Comparison of ENCODE assay signal across 12 cellular contexts in genomic region chr17:79936661-79937434, GRCh38.
DNase-seq lines count a peak whose midpoint lies in the region; ATAC-seq and TF ChIP-seq lines count a peak whose summit lies in the region.
"Had no signal": no experiment of that assay in that cellular context is flagged by ENCODE, and none has a peak within 500 bp of the region (broad histone marks: within the 10 kb centered on the region; RNA-seq: fewer than 3 reads in every experiment).

No MANE protein-coding gene starts in this region.

- H3K9me3 ChIP-seq in A673 (ENCODE audit: low read depth, low read length, poor library complexity, severe bottlenecking), result no peaks in the 10 kb centered on the region
- H3K9me3 ChIP-seq in CD4-positive, alpha-beta memory T cell (ENCODE audit: control insufficient read depth in 1 of 2, low read length in 2 of 2), result no peaks in the 10 kb centered on the region
- H3K9me3 ChIP-seq in body of pancreas, result no peaks in the 10 kb centered on the region
- H3K9me3 ChIP-seq: gastroesophageal sphincter had no signal

- no peak for ATAC-seq in body of pancreas
- ATAC-seq: gastroesophageal sphincter had no signal

- POLR2A ChIA-PET in A673 (lab: Charles Lee; ENCODE audit: low non-redundant PET), result interaction anchor here (0.6 kb wide), 1 partner anchor 98 kb away, joined by 6 read pairs; the partner anchor contains the start of gene CBX4
- POLR2A ChIA-PET in CD4-positive, alpha-beta memory T cell (lab: Charles Lee; ENCODE audit: partially characterized antibody), result no interaction called here

- H3K27me3 ChIP-seq in A673 (replicated peaks; ENCODE audit: insufficient read depth, low read depth, low read length, poor library complexity), result no peaks in the 10 kb centered on the region
- no peaks in the 10 kb centered on the region for H3K27me3 ChIP-seq in CD4-positive, alpha-beta memory T cell (ENCODE audit: insufficient read depth, low read length)
- H3K27me3 ChIP-seq in body of pancreas, result no peaks in the 10 kb centered on the region

- H3K27ac ChIP-seq in A673 (ENCODE audit: low read depth, low read length, poor library complexity, severe bottlenecking) (peak overlapping the region; percentile 40), body of pancreas (no peak overlapping the region)
- H3K27ac ChIP-seq in CD4-positive, alpha-beta memory T cell (ENCODE audit: low read depth, low read length), result no peak overlapping the region
- H3K27ac ChIP-seq: gastroesophageal sphincter, VCaP had no signal

- H3K9me3 Mint-ChIP-seq in CD4-positive, alpha-beta memory T cell, result no peaks in the 10 kb centered on the region
- no peaks in the 10 kb centered on the region for H3K9me3 Mint-ChIP-seq in activated T-helper 2 cell treated with anti-CD3 and anti-CD28 coated beads, Interferon-gamma antibody, Interleukin-2, Interleukin-4, amounts not matched to agents 10 μg/mL and 5 μg/mL and 100 μg/mL, durations not matched to agents 14 hours and 24 hours and 36 hours

- 68 to 83% methylated on average over 5 to 14 of the region's 17 CpGs for whole genome bisulfite sequencing in body of pancreas, 2 donors

- H3K4me3 Mint-ChIP-seq in CD4-positive, alpha-beta memory T cell, result peak overlapping the region in 5 of 8 donors; percentile 15 to 77 (median 32)
- no peak overlapping the region for H3K4me3 Mint-ChIP-seq in activated T-helper 2 cell treated with anti-CD3 and anti-CD28 coated beads, Interferon-gamma antibody, Interleukin-2, Interleukin-4, amounts not matched to agents 10 μg/mL and 5 μg/mL and 100 μg/mL, durations not matched to agents 14 hours and 24 hours and 36 hours (ENCODE audit: low read depth)

- CTCF ChIA-PET in A673 (lab: Charles Lee), result no interaction called here
- CTCF ChIA-PET in CD4-positive, alpha-beta memory T cell (lab: Charles Lee; ENCODE audit: partially characterized antibody), result no interaction called here

- no TSS peak for BruUV-seq in A673 (replicated peaks; lab: Mats Ljungman, UMichigan)

- H3K4me1 Mint-ChIP-seq in CD4-positive, alpha-beta memory T cell, result peaks cover 0 to 46% (median 10%) of the 10 kb centered on the region in 4 donors
- no peaks in the 10 kb centered on the region for H3K4me1 Mint-ChIP-seq in activated T-helper 2 cell treated with anti-CD3 and anti-CD28 coated beads, Interferon-gamma antibody, Interleukin-2, Interleukin-4, amounts not matched to agents 10 μg/mL and 5 μg/mL and 100 μg/mL, durations not matched to agents 14 hours and 24 hours and 36 hours (ENCODE audit: low read depth)

- intact Hi-C loops in A673 (cut with micrococcal nuclease; ENCODE audit: unreplicated experiment), result no loop called here
- intact Hi-C loops in CD4-positive, alpha-beta memory T cell (cut with micrococcal nuclease), result no loop called here
- intact Hi-C loops in activated T-helper 2 cell treated with anti-CD3 and anti-CD28 coated beads, Interferon-gamma antibody, Interleukin-2, Interleukin-4, amounts not matched to agents 10 μg/mL and 5 μg/mL and 100 μg/mL, durations not matched to agents 14 hours and 24 hours and 36 hours (cut with micrococcal nuclease), result no loop called here
- intact Hi-C loops in body of pancreas (cut with DNase I), result no loop called here

- DNase-seq in A673 (ENCODE audit: low spot score) (peak; percentile 75), NCI-H69 (lab: John Stamatoyannopoulos, UW) (peak; percentile 50), foreskin melanocyte (peak; percentile 59), HuH-7 (ENCODE audit: low spot score) (no peak), mesenteric fat pad (ENCODE audit: low spot score) (no peak), body of pancreas (no peak)
- no peak for DNase-seq in CD4-positive, alpha-beta memory T cell
- no peak for DNase-seq in activated T-helper 2 cell treated with anti-CD3 and anti-CD28 coated beads, Interferon-gamma antibody, Interleukin-2, Interleukin-4, amounts not matched to agents 10 μg/mL and 5 μg/mL and 100 μg/mL, durations not matched to agents 14 hours and 24 hours and 36 hours (ENCODE audit: low spot score)
- DNase-seq: CD4-positive, CD25-positive, alpha-beta regulatory T cell; NCI-H446 treated with DMSO at 0.1 percent for 48 hours had no signal

- TF ChIP-seq CTCF in A673 (conservative IDR thresholded peaks at IDR 0.05; ENCODE audit: low read depth, low read length), result no peak
- no peak for TF ChIP-seq CTCF in body of pancreas (IDR thresholded peaks at IDR 0.05)

- no peak overlapping the region for H3K4me3 ChIP-seq in A673 (ENCODE audit: low read depth, low read length, poor library complexity, severe bottlenecking)
- H3K4me3 ChIP-seq in CD4-positive, alpha-beta memory T cell (ENCODE audit: low read length in 2 of 2), result no peak overlapping the region
- no peak overlapping the region for H3K4me3 ChIP-seq in body of pancreas
- H3K4me3 ChIP-seq: gastroesophageal sphincter had no signal

- no peaks in the 10 kb centered on the region for H3K36me3 ChIP-seq in A673 (ENCODE audit: insufficient read depth, low read length, poor library complexity, severe bottlenecking)
- no peaks in the 10 kb centered on the region for H3K36me3 ChIP-seq in CD4-positive, alpha-beta memory T cell (ENCODE audit: insufficient read depth, low read length)
- peaks cover 0 to 7% of the 10 kb centered on the region in 2 donors for H3K36me3 ChIP-seq in body of pancreas (replicated peaks in 1 of 2; ENCODE audit: insufficient read depth in 1 of 2, low read depth in 2 of 2)

- H3K27ac Mint-ChIP-seq in CD4-positive, alpha-beta memory T cell, result peak overlapping the region in 2 of 7 donors; percentile 30 to 83
- no peak overlapping the region for H3K27ac Mint-ChIP-seq in activated T-helper 2 cell treated with anti-CD3 and anti-CD28 coated beads, Interferon-gamma antibody, Interleukin-2, Interleukin-4, amounts not matched to agents 10 μg/mL and 5 μg/mL and 100 μg/mL, durations not matched to agents 14 hours and 24 hours and 36 hours

- TF ChIP-seq POLR2A in body of pancreas (IDR thresholded peaks at IDR 0.05), result no peak

- H3K27me3 Mint-ChIP-seq in CD4-positive, alpha-beta memory T cell, result peaks cover 7 to 15% of the 10 kb centered on the region in 2 donors
- H3K27me3 Mint-ChIP-seq in activated T-helper 2 cell treated with anti-CD3 and anti-CD28 coated beads, Interferon-gamma antibody, Interleukin-2, Interleukin-4, amounts not matched to agents 10 μg/mL and 5 μg/mL and 100 μg/mL, durations not matched to agents 14 hours and 24 hours and 36 hours (ENCODE audit: low read depth), result peaks cover 30% of the 10 kb centered on the region

- no peaks in the 10 kb centered on the region for H3K36me3 Mint-ChIP-seq in CD4-positive, alpha-beta memory T cell
- no peaks in the 10 kb centered on the region for H3K36me3 Mint-ChIP-seq in activated T-helper 2 cell treated with anti-CD3 and anti-CD28 coated beads, Interferon-gamma antibody, Interleukin-2, Interleukin-4, amounts not matched to agents 10 μg/mL and 5 μg/mL and 100 μg/mL, durations not matched to agents 14 hours and 24 hours and 36 hours (ENCODE audit: low read depth)
- H3K36me3 Mint-ChIP-seq: CD4-positive, CD25-positive, alpha-beta regulatory T cell had no signal

- peaks cover 46% of the 10 kb centered on the region for H3K4me1 ChIP-seq in A673 (ENCODE audit: insufficient read depth, low read length, poor library complexity, severe bottlenecking)
- H3K4me1 ChIP-seq in CD4-positive, alpha-beta memory T cell (ENCODE audit: insufficient read depth, low read length), result peaks cover 22% of the 10 kb centered on the region
- H3K4me1 ChIP-seq in body of pancreas, result peaks cover 11% of the 10 kb centered on the region
- H3K4me1 ChIP-seq: gastroesophageal sphincter had no signal

Comparison
In these comparisons a context has a peak if more than half of its experiments do, and no peak if none do; other contexts are left out.
1. DNase-seq: peak in A673 (single experiment), NCI-H69 (single experiment) and foreskin melanocyte (single experiment); none in CD4-positive, alpha-beta memory T cell (0 of 5), HuH-7 (single experiment), mesenteric fat pad (single experiment), activated T-helper 2 cell treated with anti-CD3 and anti-CD28 coated beads, Interferon-gamma antibody, Interleukin-2, Interleukin-4, amounts not matched to agents 10 μg/mL and 5 μg/mL and 100 μg/mL, durations not matched to agents 14 hours and 24 hours and 36 hours (single experiment) and body of pancreas (0 of 4).